1 cellular context compared by ENCODE assay signal in the genomic region with DNA sequence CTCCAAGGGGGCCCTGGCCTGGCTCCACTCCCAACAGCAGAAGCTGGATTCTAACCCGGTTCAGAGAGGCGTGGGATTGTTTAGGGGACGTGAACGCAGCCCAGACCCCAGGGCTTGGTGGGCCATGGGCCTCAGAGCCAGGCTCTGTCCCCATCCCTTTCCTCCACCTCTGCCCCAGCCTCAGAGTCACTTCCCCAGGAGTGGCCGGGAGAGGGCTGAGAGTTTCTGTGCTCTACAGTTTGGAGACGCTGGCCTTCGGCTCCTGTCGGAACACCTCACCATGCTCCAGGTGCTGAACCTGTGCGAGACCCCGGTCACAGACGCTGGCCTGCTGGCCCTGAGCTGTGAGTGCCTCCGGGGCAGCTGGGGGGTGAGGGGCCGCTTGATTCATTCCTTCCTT.
TF ChIP-seq lines count a peak whose summit lies in the region.

No MANE protein-coding gene starts in this region.

TF ChIP-seq in GM23338, 12 proteins besides CTCF, POLR2A, EP300 and RAD21 (continued from another document):
- TF ChIP-seq ZNF462 (CRISPR knock-in tag; IDR thresholded peaks at IDR 0.05) = no peak
- no peak for TF ChIP-seq EZH2phosphoT487 (IDR thresholded peaks at IDR 0.05; ENCODE audit: unreplicated experiment)
- TF ChIP-seq POLR2AphosphoS5 (IDR thresholded peaks at IDR 0.05; ENCODE audit: low read depth) = no peak
- TF ChIP-seq CREB1 (CRISPR knock-in tag; IDR thresholded peaks at IDR 0.05; ENCODE audit: low read depth) = no peak
- no peak for TF ChIP-seq ZNF114 (CRISPR knock-in tag; IDR thresholded peaks at IDR 0.05)
